16 cellular contexts compared by ENCODE assay signal in genomic region chr22:43821606-43822425, GRCh38. TPM values are rescaled to one million over a fixed set of nuclear protein-coding genes. Genes with fewer than 3 reads are reported as not detected.
A peak's percentile ranks its signal among the peaks of the same experiment; 100 is the strongest.
DNase-seq lines count a peak whose midpoint lies in the region; ATAC-seq and TF ChIP-seq lines count a peak whose summit lies in the region.
"Had no signal": no experiment of that assay in that cellular context is flagged by ENCODE, and none has a peak within 500 bp of the region (broad histone marks: within the 10 kb centered on the region; RNA-seq: fewer than 3 reads in every experiment).

No MANE protein-coding gene starts in this region.

- H4K20me1 ChIP-seq in osteoblast (ENCODE audit: insufficient read depth, low read length) = no peaks in the 10 kb centered on the region

- H3K4me3 ChIP-seq in osteoblast (ENCODE audit: insufficient read depth, low read length) = no peak overlapping the region
- H3K4me3 ChIP-seq in effector memory CD4-positive, alpha-beta T cell (ENCODE audit: insufficient read depth, low read depth, low read length, poor library complexity, severe bottlenecking) = no peak overlapping the region

- POLR2A ChIA-PET in WTC11 (lab: Charles Lee) = no interaction called here

- peaks cover 8% of the 10 kb centered on the region for H3K36me3 Mint-ChIP-seq in WTC11

- H3K27ac ChIP-seq in osteoblast (ENCODE audit: low read depth, low read length) = no peak overlapping the region
- no peak overlapping the region for H3K27ac ChIP-seq in effector memory CD4-positive, alpha-beta T cell (ENCODE audit: insufficient read depth, low read length, poor library complexity, severe bottlenecking)
- H3K27ac ChIP-seq: KMS-11 had no signal

- in situ Hi-C loops in GM13976 (cut with MboI; ENCODE audit: low sequenced_read_pairs, unreplicated experiment) = no loop called here

- no peaks in the 10 kb centered on the region for H3K9me3 ChIP-seq in osteoblast (ENCODE audit: low read depth, low read length)
- no peaks in the 10 kb centered on the region for H3K9me3 ChIP-seq in effector memory CD4-positive, alpha-beta T cell (ENCODE audit: control insufficient read depth, low read length)

- TF ChIP-seq CTCF in GM13976 (IDR thresholded peaks at IDR 0.05; ENCODE audit: borderline replicate concordance, control extremely low read depth, extremely low read depth, insufficient read depth, missing control alignments) (no peak), WTC11 (IDR thresholded peaks at IDR 0.05) (no peak), osteoblast (IDR thresholded peaks at IDR 0.05; ENCODE audit: extremely low read depth, low read depth, low read length) (no peak)

- CTCF ChIA-PET in WTC11 (lab: Charles Lee) = interaction anchor here (1.3 to 6.2 kb wide), 2 partner anchors 62 to 124 kb away, joined by 4 to 48 read pairs; no protein-coding TSS in a partner anchor

- DNase-seq in GM13976 (ENCODE audit: low spot score) (peak; percentile 21), WTC11 (ENCODE audit: low spot score) (no peak), islet precursor cell (peak; percentile 43), osteoblast (ENCODE audit: insufficient read length, low spot score, missing footprints) (peak; percentile 61), AG08396 (ENCODE audit: low spot score) (no peak), DMS79 treated with DMSO at 0.1 percent for 48 hours (lab: John Stamatoyannopoulos, UW) (no peak)
- no peak for DNase-seq in effector memory CD4-positive, alpha-beta T cell
- DNase-seq: AML-193, COR-L47, NCI-H1048, NCI-H2081 treated with DMSO at 0.1 percent for 48 hours, NCI-H524 had no signal

- no peak overlapping the region for H2AFZ ChIP-seq in osteoblast (ENCODE audit: low read length)

- no peak overlapping the region for H3K4me3 Mint-ChIP-seq in WTC11

- peaks cover 50% of the 10 kb centered on the region for H3K4me1 Mint-ChIP-seq in WTC11

- peaks cover 10% of the 10 kb centered on the region for H3K4me1 ChIP-seq in osteoblast (ENCODE audit: insufficient read depth, low read length)
- no peaks in the 10 kb centered on the region for H3K4me1 ChIP-seq in effector memory CD4-positive, alpha-beta T cell (ENCODE audit: control insufficient read depth, insufficient read depth, low read length, poor library complexity, severe bottlenecking)

- H3K9me3 Mint-ChIP-seq in WTC11 = no peaks in the 10 kb centered on the region

- H3K27ac Mint-ChIP-seq in WTC11 = peak overlapping the region; percentile 46

- H3K79me2 ChIP-seq in osteoblast (ENCODE audit: insufficient read depth, low read length) = no peaks in the 10 kb centered on the region

- peaks cover 3% of the 10 kb centered on the region for H3K27me3 ChIP-seq in osteoblast (ENCODE audit: insufficient read depth, low read length)
- H3K27me3 ChIP-seq in effector memory CD4-positive, alpha-beta T cell (replicated peaks; ENCODE audit: control insufficient read depth, insufficient read depth, low read length, poor library complexity, severe bottlenecking) = peaks cover 3% of the 10 kb centered on the region

- H3K27me3 Mint-ChIP-seq in WTC11 (ENCODE audit: low read depth) = no peaks in the 10 kb centered on the region

- no peak overlapping the region for H3K4me2 ChIP-seq in osteoblast (ENCODE audit: insufficient read depth, low read length)
- H3K4me2 ChIP-seq: KMS-11 had no signal

- H3K36me3 ChIP-seq in osteoblast (ENCODE audit: insufficient read depth, low read length) = no peaks in the 10 kb centered on the region
- H3K36me3 ChIP-seq in effector memory CD4-positive, alpha-beta T cell (ENCODE audit: control insufficient read depth, insufficient read depth, low read length) = no peaks in the 10 kb centered on the region

- no peak for ATAC-seq in WTC11
- no peak for ATAC-seq in GM18909 (IDR thresholded peaks at IDR 0.05; ENCODE audit: poor library complexity, unreplicated experiment)
- ATAC-seq: Panc1 had no signal

TF ChIP-seq in WTC11, 78 proteins besides CTCF, POLR2A, EP300 and RAD21:
- TF ChIP-seq ELF4 (CRISPR knock-in tag; IDR thresholded peaks at IDR 0.05; ENCODE audit: low read depth) = no peak
- TF ChIP-seq, protein P1, sequence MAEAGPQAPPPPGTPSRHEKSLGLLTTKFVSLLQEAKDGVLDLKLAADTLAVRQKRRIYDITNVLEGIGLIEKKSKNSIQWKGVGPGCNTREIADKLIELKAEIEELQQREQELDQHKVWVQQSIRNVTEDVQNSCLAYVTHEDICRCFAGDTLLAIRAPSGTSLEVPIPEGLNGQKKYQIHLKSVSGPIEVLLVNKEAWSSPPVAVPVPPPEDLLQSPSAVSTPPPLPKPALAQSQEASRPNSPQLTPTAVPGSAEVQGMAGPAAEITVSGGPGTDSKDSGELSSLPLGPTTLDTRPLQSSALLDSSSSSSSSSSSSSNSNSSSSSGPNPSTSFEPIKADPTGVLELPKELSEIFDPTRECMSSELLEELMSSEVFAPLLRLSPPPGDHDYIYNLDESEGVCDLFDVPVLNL (CRISPR knock-in tag; IDR thresholded peaks at IDR 0.05; ENCODE audit: borderline replicate concordance, low read depth) = no peak
- no peak for TF ChIP-seq FOXP1 (CRISPR knock-in tag; IDR thresholded peaks at IDR 0.05; ENCODE audit: borderline replicate concordance)
- TF ChIP-seq, protein P2, sequence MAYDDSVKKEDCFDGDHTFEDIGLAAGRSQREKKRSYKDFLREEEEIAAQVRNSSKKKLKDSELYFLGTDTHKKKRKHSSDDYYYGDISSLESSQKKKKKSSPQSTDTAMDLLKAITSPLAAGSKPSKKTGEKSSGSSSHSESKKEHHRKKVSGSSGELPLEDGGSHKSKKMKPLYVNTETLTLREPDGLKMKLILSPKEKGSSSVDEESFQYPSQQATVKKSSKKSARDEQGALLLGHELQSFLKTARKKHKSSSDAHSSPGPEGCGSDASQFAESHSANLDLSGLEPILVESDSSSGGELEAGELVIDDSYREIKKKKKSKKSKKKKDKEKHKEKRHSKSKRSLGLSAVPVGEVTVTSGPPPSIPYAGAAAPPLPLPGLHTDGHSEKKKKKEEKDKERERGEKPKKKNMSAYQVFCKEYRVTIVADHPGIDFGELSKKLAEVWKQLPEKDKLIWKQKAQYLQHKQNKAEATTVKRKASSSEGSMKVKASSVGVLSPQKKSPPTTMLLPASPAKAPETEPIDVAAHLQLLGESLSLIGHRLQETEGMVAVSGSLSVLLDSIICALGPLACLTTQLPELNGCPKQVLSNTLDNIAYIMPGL (CRISPR knock-in tag; IDR thresholded peaks at IDR 0.05) = no peak
- no peak for TF ChIP-seq TCF7 (CRISPR knock-in tag; IDR thresholded peaks at IDR 0.05; ENCODE audit: low read depth)
- TF ChIP-seq HMGA2 (CRISPR knock-in tag; IDR thresholded peaks at IDR 0.05) = no peak
- no peak for TF ChIP-seq TEAD4 (CRISPR knock-in tag; IDR thresholded peaks at IDR 0.05)
- no peak for TF ChIP-seq ZNF396 (CRISPR knock-in tag; IDR thresholded peaks at IDR 0.05; ENCODE audit: borderline replicate concordance)
- no peak for TF ChIP-seq ZSCAN18 (CRISPR knock-in tag; IDR thresholded peaks at IDR 0.05)
- no peak for TF ChIP-seq ZNF532 (CRISPR knock-in tag; IDR thresholded peaks at IDR 0.05; ENCODE audit: borderline replicate concordance)
- no peak for TF ChIP-seq GRHL2 (CRISPR knock-in tag; IDR thresholded peaks at IDR 0.05; ENCODE audit: insufficient replicate concordance, severe bottlenecking)
- no peak for TF ChIP-seq ZNF121 (CRISPR knock-in tag; IDR thresholded peaks at IDR 0.05)
- no peak for TF ChIP-seq SP1 (CRISPR knock-in tag; conservative IDR thresholded peaks at IDR 0.05)

RNA-seq across cellular contexts. Expression of gene EFCAB6, which starts 9.7 kb away (rescaled TPM):
- total RNA-seq in WTC11 (2021) = 0.25 to 0.94 TPM (median 0.41 TPM) in 3 replicates
- 1.8 and 2.9 TPM in 2 replicates for total RNA-seq in osteoblast

RNA-seq across cellular contexts. Expression of gene SULT4A1, which starts 40.5 kb away (rescaled TPM):
- total RNA-seq in WTC11 (2021) (12.5 to 13.0 TPM (median 12.6 TPM) in 3 replicates), osteoblast (under 0.01 TPM in 1 of 2 replicates, not detected in the other)
- total RNA-seq: MCF 10A had no signal

Comparison
In these comparisons a context has a peak if more than half of its experiments do, and no peak if none do; other contexts are left out.
1. DNase-seq: peak in GM13976 (single experiment), islet precursor cell (single experiment) and osteoblast (single experiment); none in WTC11 (single experiment), AG08396 (single experiment), DMS79 treated with DMSO at 0.1 percent for 48 hours (single experiment) and effector memory CD4-positive, alpha-beta T cell (0 of 3).
2. RNA of gene SULT4A1, which starts 40.5 kb away (total RNA-seq): 12.5 to 13.0 TPM in WTC11; under 0.01 TPM in osteoblast; every median in the first group is over 10 times any median in the second.